In the genomic region with DNA sequence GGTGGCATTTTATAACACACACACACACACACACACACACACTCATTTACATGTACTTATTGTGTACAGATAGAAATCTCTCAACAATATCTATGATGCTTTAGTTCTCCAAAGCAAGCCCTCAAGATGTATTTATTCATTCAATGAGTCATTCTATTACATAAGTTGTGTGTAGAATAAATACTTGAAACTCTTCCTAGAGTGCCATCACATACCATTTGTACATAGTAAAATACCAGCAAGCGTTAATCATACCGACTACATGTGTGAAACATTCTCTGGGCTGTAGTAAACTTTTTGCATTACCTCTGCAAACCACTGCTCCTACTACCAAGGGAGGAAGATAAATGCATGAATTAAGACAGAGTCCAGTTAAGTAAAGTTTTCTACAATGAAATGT, we compare ENCODE assay signal across 20 cellular contexts.
DNase-seq lines count a peak whose midpoint lies in the region; ATAC-seq, FAIRE-seq and TF ChIP-seq lines count a peak whose summit lies in the region.
"Had no signal": no experiment of that assay in that cellular context is flagged by ENCODE, and none has a peak within 500 bp of the region (broad histone marks: within the 10 kb centered on the region; RNA-seq: fewer than 3 reads in every experiment).

No MANE protein-coding gene starts in this region.

- no peak for TF ChIP-seq EP300 in A549 (IDR thresholded peaks at IDR 0.05)

- WGBS in A549 (ENCODE audit: missing lambda C conversion rate): 35% methylated on average over 2 of the region's 2 CpGs

- TF ChIP-seq POLR2A in A549 (IDR thresholded peaks at IDR 0.05; ENCODE audit: low read length): no peak

- no peaks in the 10 kb centered on the region for H3K27me3 ChIP-seq in SJCRH30
- H3K27me3 ChIP-seq: MG63 had no signal

- H3K9me3 ChIP-seq in A549: no peaks in the 10 kb centered on the region
- H3K9me3 ChIP-seq in SJCRH30 (replicated peaks): no peaks in the 10 kb centered on the region
- H3K9me3 ChIP-seq: MG63 had no signal

- CTCF ChIA-PET in A549 (lab: Yijun Ruan, JAX) (no interaction called here), GM10248 (lab: Yijun Ruan, JAX) (no interaction called here)

- no peak for TF ChIP-seq CTCF in A549 (IDR thresholded peaks at IDR 0.05)
- no peak for TF ChIP-seq CTCF in GM10248 (IDR thresholded peaks at IDR 0.05; ENCODE audit: control extremely low read depth, extremely low read depth, low read depth, missing control alignments)

- no peak for TF ChIP-seq RAD21 in A549 (conservative IDR thresholded peaks at IDR 0.05 in 1 of 2, IDR thresholded peaks at IDR 0.05 in 1 of 2)

- FAIRE-seq in A549 (lab: Jason Lieb, UNC): no peak
- FAIRE-seq: G401.6, RCC 7860 had no signal

- DNase-seq in A549 (ENCODE audit: low read depth in 1 of 2, low spot score in 1 of 2): peak in 1 of 2 experiments; percentile 0
- peak; percentile 14 for DNase-seq in HS-5 (ENCODE audit: low read depth)
- DNase-seq in amniotic epithelial cell (ENCODE audit: low read depth): peak; percentile 3
- DNase-seq in fibroblast of peridontal ligament (ENCODE audit: extremely low read depth): peak; percentile 35
- no peak for DNase-seq in effector CD4-positive, alpha-beta T cell
- no peak for DNase-seq in SJCRH30
- no peak for DNase-seq in GM10248 (ENCODE audit: extremely low spot score)
- DNase-seq: 8988T, DMS153, GM23248, MG63, NCI-H1105, NCI-H1694 treated with DMSO at 0.1 percent for 48 hours, NCI-H82 had no signal

- no peak overlapping the region for H3K27ac ChIP-seq in A549
- no peak overlapping the region for H3K27ac ChIP-seq in SJCRH30
- H3K27ac ChIP-seq: C4-2B, GM23248, HL-60, KMS-11 had no signal

- H3K4me1 ChIP-seq in A549 (no peaks in the 10 kb centered on the region), SJCRH30 (peaks cover 4% of the 10 kb centered on the region; the same call in 1 of the 2 replicates)

- ATAC-seq in A549 (no peak), GM18519 (IDR thresholded peaks at IDR 0.05; ENCODE audit: low FRiP score, unreplicated experiment) (no peak)

- H3K36me3 ChIP-seq in SJCRH30: no peaks in the 10 kb centered on the region

- H3K4me2 ChIP-seq in A549: no peak overlapping the region
- H3K4me2 ChIP-seq: KMS-11 had no signal

- POLR2A ChIA-PET in A549 (lab: Yijun Ruan, JAX) (no interaction called here), GM10248 (lab: Yijun Ruan, JAX) (no interaction called here)

- H3K4me3 ChIP-seq in A549 (no peak overlapping the region), SJCRH30 (no peak overlapping the region)
- H3K4me3 ChIP-seq: GM23248, MG63 had no signal

TF ChIP-seq in A549, 52 proteins besides CTCF, POLR2A, EP300 and RAD21:
- TF ChIP-seq E2F6 (IDR thresholded peaks at IDR 0.05; ENCODE audit: borderline replicate concordance, low read depth): no peak
- no peak for TF ChIP-seq FOSL2 (IDR thresholded peaks at IDR 0.05)
- peak; percentile 37; the same call in 1 of the 2 replicates for TF ChIP-seq FOSL2 (CRISPR knock-in tag; IDR thresholded peaks at IDR 0.05)

Comparison
In these comparisons a context has a peak if more than half of its experiments do, and no peak if none do; other contexts are left out.
1. DNase-seq: peak in HS-5 (single experiment), amniotic epithelial cell (single experiment) and fibroblast of peridontal ligament (single experiment); none in effector CD4-positive, alpha-beta T cell (single experiment), SJCRH30 (0 of 2) and GM10248 (single experiment).